ENCODE assay signal across 8 cellular contexts in the genomic region with DNA sequence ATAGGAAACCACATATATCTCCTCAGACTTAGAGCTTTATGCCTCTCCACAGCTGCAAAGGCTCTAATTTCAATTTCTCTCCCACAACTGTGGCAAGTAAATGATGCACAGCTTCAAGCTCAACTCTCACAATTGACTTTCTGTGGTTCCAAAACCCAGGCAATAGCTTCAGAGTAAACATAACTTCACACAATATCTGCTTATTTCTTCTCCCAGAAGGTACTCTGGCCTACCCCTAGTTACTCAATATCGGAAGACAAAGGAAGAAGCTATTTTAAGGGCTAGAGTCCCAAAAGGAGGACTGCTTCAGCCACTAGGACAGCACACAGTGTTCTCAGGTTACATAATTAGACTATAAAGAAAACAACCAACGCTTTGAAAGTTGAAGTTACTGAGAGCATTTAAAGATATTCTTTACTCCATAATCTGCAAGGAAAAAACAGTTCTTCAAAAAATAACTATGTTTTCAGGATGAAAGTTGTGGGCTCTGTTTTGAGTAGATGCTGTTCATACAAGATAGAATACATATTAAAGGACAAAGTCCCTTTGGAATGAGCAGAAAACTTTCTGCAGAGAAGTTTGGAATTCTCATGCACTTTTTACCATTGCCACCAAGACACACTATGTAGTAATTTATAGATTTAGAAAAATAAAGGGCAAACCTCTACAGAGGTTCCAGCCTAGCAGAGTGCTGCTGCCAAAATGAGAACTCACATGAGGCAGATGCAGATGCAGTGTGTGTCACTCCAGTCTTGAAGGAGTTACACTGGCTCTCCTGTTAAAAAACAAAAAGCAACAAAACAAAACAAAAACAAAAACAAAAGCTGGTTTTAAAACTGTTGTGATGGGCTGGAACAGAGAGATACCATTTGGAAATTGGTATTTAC.
DNase-seq lines count a peak whose midpoint lies in the region; ATAC-seq, FAIRE-seq and TF ChIP-seq lines count a peak whose summit lies in the region.

No MANE protein-coding gene starts in this region.

- no peak overlapping the region for H2BK120ac ChIP-seq in neuronal stem cell (ENCODE audit: low read depth, low read length)

- no peak overlapping the region for H4K91ac ChIP-seq in neuronal stem cell (ENCODE audit: low read depth, low read length, poor library complexity)

- no peak overlapping the region for H2BK5ac ChIP-seq in neuronal stem cell (ENCODE audit: low read length)

- intact Hi-C loops in mammary epithelial cell (cut with micrococcal nuclease) = no loop called here

- no peaks in the 10 kb centered on the region for H3K79me1 ChIP-seq in neuronal stem cell (ENCODE audit: low read depth, low read length)

- H3K4me3 ChIP-seq in A549 = no peak overlapping the region
- no peak overlapping the region for H3K4me3 ChIP-seq in mammary epithelial cell (replicated peaks in 1 of 3; ENCODE audit: insufficient read depth in 1 of 3, low read depth in 2 of 3, low read length in 3 of 3)
- no peak overlapping the region for H3K4me3 ChIP-seq in neuronal stem cell (ENCODE audit: low read length in 2 of 2)

- no peaks in the 10 kb centered on the region for H3K27me3 ChIP-seq in mammary epithelial cell (ENCODE audit: insufficient read depth, low read length)
- H3K27me3 ChIP-seq in neuronal stem cell (ENCODE audit: control insufficient read depth in 3 of 3, insufficient read depth in 3 of 3, low read depth in 1 of 3, low read length in 3 of 3) = no peaks in the 10 kb centered on the region

- no peak overlapping the region for H2AK5ac ChIP-seq in neuronal stem cell (ENCODE audit: low read depth, low read length)

- H3K18ac ChIP-seq in neuronal stem cell (ENCODE audit: low read length) = no peak overlapping the region

- peak overlapping the region; percentile 13 for H3K4me2 ChIP-seq in A549
- H3K4me2 ChIP-seq in mammary epithelial cell (ENCODE audit: insufficient read depth, low read depth, low read length) = no peak overlapping the region
- no peak overlapping the region for H3K4me2 ChIP-seq in neuronal stem cell (ENCODE audit: insufficient read depth, low read length, poor library complexity, severe bottlenecking)

- no peak overlapping the region for H3K14ac ChIP-seq in neuronal stem cell (ENCODE audit: low read length)

- H3K23ac ChIP-seq in neuronal stem cell (ENCODE audit: low read depth, low read length, poor library complexity) = no peak overlapping the region

- ATAC-seq in A549 = peak in 1 of 2 experiments; percentile 64; a peak in 3 of 6 replicates
- peak; percentile 60 for ATAC-seq in GM19351 (IDR thresholded peaks at IDR 0.05; ENCODE audit: unreplicated experiment)
- peak; percentile 61 for ATAC-seq in HG03175 (IDR thresholded peaks at IDR 0.05; ENCODE audit: unreplicated experiment)

- H3K4me1 ChIP-seq in A549 (peaks cover 27% of the 10 kb centered on the region), mammary epithelial cell (ENCODE audit: insufficient read depth, low read length) (peaks cover 13% of the 10 kb centered on the region), neuronal stem cell (ENCODE audit: control insufficient read depth in 2 of 2, insufficient read depth in 1 of 2, low read depth in 1 of 2, low read length in 2 of 2) (peaks cover 0 to 1% of the 10 kb centered on the region in 2 donors)

- H3K36me3 ChIP-seq in mammary epithelial cell (ENCODE audit: insufficient read depth, low read length) = no peaks in the 10 kb centered on the region
- H3K36me3 ChIP-seq in neuronal stem cell (replicated peaks in 1 of 2; ENCODE audit: control insufficient read depth in 2 of 2, insufficient read depth in 2 of 2, low read length in 2 of 2) = peaks cover 0 to 4% of the 10 kb centered on the region in 2 donors

- no peaks in the 10 kb centered on the region for H4K20me1 ChIP-seq in mammary epithelial cell (ENCODE audit: insufficient read depth, low read length)

- H3K9ac ChIP-seq in mammary epithelial cell (ENCODE audit: insufficient read depth, low read length) (no peak overlapping the region), neuronal stem cell (ENCODE audit: low read depth, low read length, poor library complexity) (no peak overlapping the region)

- no peak overlapping the region for H3K4ac ChIP-seq in neuronal stem cell (ENCODE audit: low read length)

- no peak for DNase-seq in A549 (ENCODE audit: low read depth in 1 of 2, low spot score in 1 of 2)
- DNase-seq in mammary epithelial cell = peak; percentile 20
- DNase-seq in neuronal stem cell (ENCODE audit: low spot score) = no peak
- DNase-seq in DMS 273 treated with DMSO at 0.1 percent for 48 hours (lab: John Stamatoyannopoulos, UW) = no peak
- DNase-seq in COLO668 (lab: John Stamatoyannopoulos, UW; ENCODE audit: unreplicated experiment) = no peak
- no peak for DNase-seq in RCC 7860 (ENCODE audit: low spot score)

- TF ChIP-seq POLR2A in A549 (IDR thresholded peaks at IDR 0.05; ENCODE audit: low read length) = no peak

- POLR2A ChIA-PET in A549 (lab: Yijun Ruan, JAX) = no interaction called here

- WGBS in A549 (ENCODE audit: missing lambda C conversion rate) = 35% methylated on average over 2 of the region's 2 CpGs
- 4% methylated on average over 2 of the region's 2 CpGs for WGBS in mammary epithelial cell (ENCODE audit: low coverage, missing lambda C conversion rate)
- WGBS in neuronal stem cell (ENCODE audit: extremely low coverage in 2 of 2, insufficient read length in 2 of 2, insufficient replicate concordance in 1 of 2), 2 donors = no CpG with 5 or more reads among the region's 2 CpGs

- H3K27ac ChIP-seq in A549 (peak overlapping the region in 1 of 2 experiments; percentile 15; a peak in 1 of 6 replicates), mammary epithelial cell (ENCODE audit: insufficient read depth, low read depth, low read length) (no peak overlapping the region), neuronal stem cell (replicated peaks; ENCODE audit: low read length) (peak overlapping the region; percentile 77)

- H2AFZ ChIP-seq in mammary epithelial cell (ENCODE audit: low read depth, low read length) = no peak overlapping the region
- no peak overlapping the region for H2AFZ ChIP-seq in neuronal stem cell (ENCODE audit: low read length)

- CTCF ChIA-PET in A549 (lab: Yijun Ruan, JAX) = interaction anchor here (0.6 to 2.4 kb wide), 4 partner anchors 10 to 388 kb away, joined by 3 to 11 read pairs (median 5); no protein-coding TSS in a partner anchor
- CTCF ChIA-PET in mammary epithelial cell (lab: Charles Lee; ENCODE audit: low non-redundant PET) = no interaction called here

- no peak overlapping the region for H2BK15ac ChIP-seq in neuronal stem cell (ENCODE audit: low read length)

- TF ChIP-seq CTCF in A549 (IDR thresholded peaks at IDR 0.05) (no peak), mammary epithelial cell (conservative IDR thresholded peaks at IDR 0.05 in 1 of 2, IDR thresholded peaks at IDR 0.05 in 1 of 2; ENCODE audit: extremely low read depth in 1 of 2, insufficient read depth in 1 of 2, low read depth in 1 of 2, low read length in 2 of 2) (no peak)

- no peak overlapping the region for H2BK12ac ChIP-seq in neuronal stem cell (ENCODE audit: low read length)

- dilution Hi-C loops in mammary epithelial cell (cut with HindIII; ENCODE audit: low sequenced_read_pairs) = no loop called here

- H4K8ac ChIP-seq in neuronal stem cell (ENCODE audit: low read depth, low read length) = no peak overlapping the region

- H3K79me2 ChIP-seq in mammary epithelial cell (ENCODE audit: insufficient read depth, low read length) = peaks cover 44% of the 10 kb centered on the region

- no peaks in the 10 kb centered on the region for H3K9me3 ChIP-seq in A549
- no peaks in the 10 kb centered on the region for H3K9me3 ChIP-seq in mammary epithelial cell (replicated peaks; ENCODE audit: insufficient read depth, low read length)
- no peaks in the 10 kb centered on the region for H3K9me3 ChIP-seq in neuronal stem cell (replicated peaks in 1 of 2; ENCODE audit: control insufficient read depth in 2 of 2, insufficient read depth in 1 of 2, low read depth in 1 of 2, low read length in 2 of 2)

- no peak for TF ChIP-seq RAD21 in A549 (conservative IDR thresholded peaks at IDR 0.05 in 1 of 2, IDR thresholded peaks at IDR 0.05 in 1 of 2)

- no peak for FAIRE-seq in A549 (lab: Jason Lieb, UNC)
- no peak for FAIRE-seq in RCC 7860 (lab: Jason Lieb, UNC)

- in situ Hi-C loops in mammary epithelial cell (cut with MboI; ENCODE audit: low sequenced_read_pairs in 2 of 2) = no loop called here

- no TSS peak for BruUV-seq in mammary epithelial cell (replicated peaks; lab: Mats Ljungman, UMichigan)

- TF ChIP-seq EP300 in A549 (IDR thresholded peaks at IDR 0.05) = no peak

TF ChIP-seq in A549, 52 proteins besides CTCF, POLR2A, EP300 and RAD21 (continues in another document):
- TF ChIP-seq ZNF302 (CRISPR knock-in tag; IDR thresholded peaks at IDR 0.05) (no peak), MAX (IDR thresholded peaks at IDR 0.05) (no peak), HOXB13 (CRISPR knock-in tag; IDR thresholded peaks at IDR 0.05; ENCODE audit: low read depth) (no peak), NFE2L2 (conservative IDR thresholded peaks at IDR 0.05; ENCODE audit: low read length) (no peak), EHF (CRISPR knock-in tag; IDR thresholded peaks at IDR 0.05) (no peak), JUN (IDR thresholded peaks at IDR 0.05) (no peak), USF2 (IDR thresholded peaks at IDR 0.05) (no peak), HMGXB4 (CRISPR knock-in tag; IDR thresholded peaks at IDR 0.05; ENCODE audit: borderline replicate concordance) (no peak), KDM5A (IDR thresholded peaks at IDR 0.05) (no peak)
